Comparison of ENCODE assay signal across 25 cellular contexts in the genomic region with DNA sequence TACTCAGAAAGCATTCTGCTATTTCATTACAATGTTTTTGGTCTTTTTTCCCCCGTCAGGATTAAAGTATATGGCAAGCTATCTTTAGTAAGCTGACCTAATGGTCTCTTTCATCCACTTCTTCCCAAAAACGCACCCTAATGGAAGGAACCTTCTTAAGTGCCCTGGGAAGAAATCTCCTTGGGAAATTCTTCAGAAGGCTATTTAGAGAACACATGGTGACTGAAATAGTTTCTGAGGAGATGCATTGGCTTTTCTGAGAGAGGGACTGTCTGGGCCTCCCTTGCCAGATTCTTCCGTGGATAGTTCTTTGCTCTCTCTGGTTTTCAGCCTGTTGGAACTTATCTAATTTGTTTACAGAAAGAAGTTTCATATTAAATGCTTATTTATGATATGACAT.
"Had no signal": no experiment of that assay in that cellular context is flagged by ENCODE, and none has a peak within 500 bp of the region (broad histone marks: within the 10 kb centered on the region; RNA-seq: fewer than 3 reads in every experiment).

No MANE protein-coding gene starts in this region.

- H3K4me3 ChIP-seq: adrenal gland, coronary artery, dorsolateral prefrontal cortex, sigmoid colon, spleen, suprapubic skin, tibial artery, upper lobe of right lung had no signal

- H3K9me3 Mint-ChIP-seq: activated naive CD8-positive, alpha-beta T cell treated with anti-CD3 and anti-CD28 coated beads for 36 hours; activated T-cell treated with anti-CD3 and anti-CD28 coated beads, Interleukin-2, amount 50 U/mL, for 72 hours; brain; natural killer cell had no signal

- H3K4me3 Mint-ChIP-seq: activated CD4-positive, alpha-beta T cell treated with anti-CD3 and anti-CD28 coated beads for 36 hours; activated CD8-positive, alpha-beta memory T cell treated with anti-CD3 and anti-CD28 coated beads, Interleukin-2, amount 10 ng/mL, durations not matched to agents 7 days and 5 days; activated CD8-positive, alpha-beta T cell treated with anti-CD3 and anti-CD28 coated beads, Interleukin-2, amount 10 ng/mL, durations not matched to agents 7 days and 5 days; activated naive CD8-positive, alpha-beta T cell treated with anti-CD3 and anti-CD28 coated beads for 36 hours; activated T-cell treated with anti-CD3 and anti-CD28 coated beads, Interleukin-2, amount 50 U/mL, for 72 hours; natural killer cell had no signal

- H3K9me3 ChIP-seq: adrenal gland, gastrocnemius medialis, sigmoid colon, spleen, suprapubic skin, tibial artery, upper lobe of right lung had no signal

- H3K36me3 ChIP-seq: adrenal gland, gastrocnemius medialis, sigmoid colon, spleen, suprapubic skin, tibial artery, upper lobe of right lung had no signal

- H3K36me3 Mint-ChIP-seq: activated CD8-positive, alpha-beta memory T cell treated with anti-CD3 and anti-CD28 coated beads, Interleukin-2, amount 10 ng/mL, durations not matched to agents 7 days and 5 days; activated naive CD8-positive, alpha-beta T cell treated with anti-CD3 and anti-CD28 coated beads for 36 hours; brain; natural killer cell had no signal

- H3K27me3 Mint-ChIP-seq: activated CD4-positive, alpha-beta T cell treated with anti-CD3 and anti-CD28 coated beads for 36 hours; activated CD8-positive, alpha-beta memory T cell treated with anti-CD3 and anti-CD28 coated beads, Interleukin-2, amount 10 ng/mL, durations not matched to agents 7 days and 5 days had no signal

- ATAC-seq: activated CD4-positive, alpha-beta T cell treated with anti-CD3 and anti-CD28 coated beads for 36 hours; activated CD8-positive, alpha-beta memory T cell treated with anti-CD3 and anti-CD28 coated beads, Interleukin-2, amount 10 ng/mL, durations not matched to agents 7 days and 5 days; activated CD8-positive, alpha-beta T cell treated with anti-CD3 and anti-CD28 coated beads, Interleukin-2, amount 10 ng/mL, durations not matched to agents 7 days and 5 days; activated T-cell treated with anti-CD3 and anti-CD28 coated beads, Interleukin-2, amount 50 U/mL, for 72 hours; gastrocnemius medialis; left cardiac atrium; natural killer cell; upper lobe of right lung had no signal

- DNase-seq: activated CD4-positive, alpha-beta T cell treated with anti-CD3 and anti-CD28 coated beads for 36 hours; activated CD4-positive, CD25-positive, alpha-beta regulatory T cell; activated CD8-positive, alpha-beta memory T cell treated with anti-CD3 and anti-CD28 coated beads, Interleukin-2, amount 10 ng/mL, durations not matched to agents 7 days and 5 days; activated CD8-positive, alpha-beta T cell treated with anti-CD3 and anti-CD28 coated beads, Interleukin-2, amount 10 ng/mL, durations not matched to agents 7 days and 5 days; activated naive CD4-positive, alpha-beta T cell; activated naive CD8-positive, alpha-beta T cell treated with anti-CD3 and anti-CD28 coated beads for 36 hours; activated T-cell treated with anti-CD3 and anti-CD28 coated beads, Interleukin-2, amount 50 U/mL, for 72 hours; adrenal gland; aorta; dorsolateral prefrontal cortex; effector memory CD4-positive, alpha-beta T cell; gastrocnemius medialis; hippocampal formation; left cardiac atrium; mammary epithelial cell; midbrain; natural killer cell; sigmoid colon; spleen; stimulated activated naive CD4-positive, alpha-beta T cell; tibial artery; upper lobe of right lung had no signal

- H3K4me1 Mint-ChIP-seq: activated CD4-positive, alpha-beta T cell treated with anti-CD3 and anti-CD28 coated beads for 36 hours; activated CD8-positive, alpha-beta memory T cell treated with anti-CD3 and anti-CD28 coated beads, Interleukin-2, amount 10 ng/mL, durations not matched to agents 7 days and 5 days; activated naive CD8-positive, alpha-beta T cell treated with anti-CD3 and anti-CD28 coated beads for 36 hours had no signal

- H3K27me3 ChIP-seq: adrenal gland, dorsolateral prefrontal cortex, gastrocnemius medialis, sigmoid colon, spleen, suprapubic skin, tibial artery, upper lobe of right lung had no signal

- H3K27ac ChIP-seq: adrenal gland, sigmoid colon, spleen, suprapubic skin, tibial artery, upper lobe of right lung had no signal

- H3K27ac Mint-ChIP-seq: activated CD4-positive, alpha-beta T cell treated with anti-CD3 and anti-CD28 coated beads for 36 hours; activated CD8-positive, alpha-beta memory T cell treated with anti-CD3 and anti-CD28 coated beads, Interleukin-2, amount 10 ng/mL, durations not matched to agents 7 days and 5 days; activated CD8-positive, alpha-beta T cell treated with anti-CD3 and anti-CD28 coated beads, Interleukin-2, amount 10 ng/mL, durations not matched to agents 7 days and 5 days; activated naive CD8-positive, alpha-beta T cell treated with anti-CD3 and anti-CD28 coated beads for 36 hours; activated T-cell treated with anti-CD3 and anti-CD28 coated beads, Interleukin-2, amount 50 U/mL, for 72 hours; natural killer cell had no signal

- H3K4me1 ChIP-seq: adrenal gland, spleen, suprapubic skin, upper lobe of right lung had no signal
